Comparison of ENCODE assay signal across 20 cellular contexts in genomic region chr2:48941908-48942307, GRCh38.
A peak's percentile ranks its signal among the peaks of the same experiment; 100 is the strongest.
DNase-seq lines count a peak whose midpoint lies in the region; ATAC-seq, FAIRE-seq and TF ChIP-seq lines count a peak whose summit lies in the region.
"Had no signal": no experiment of that assay in that cellular context is flagged by ENCODE, and none has a peak within 500 bp of the region (broad histone marks: within the 10 kb centered on the region; RNA-seq: fewer than 3 reads in every experiment).

No MANE protein-coding gene starts in this region.

- H3K9ac ChIP-seq in BLaER1 (no peak overlapping the region), K562 (ENCODE audit: insufficient read depth in 1 of 2, low read depth in 2 of 2, low read length in 2 of 2) (no peak overlapping the region), neural progenitor cell (no peak overlapping the region)
- H3K9ac ChIP-seq: KMS-11 had no signal

- no peaks in the 10 kb centered on the region for H3K36me3 ChIP-seq in BLaER1
- H3K36me3 ChIP-seq in GM23338 (ENCODE audit: insufficient read depth), result no peaks in the 10 kb centered on the region
- H3K36me3 ChIP-seq in K562 (ENCODE audit: control insufficient read depth, insufficient read depth, low read length), result no peaks in the 10 kb centered on the region
- H3K36me3 ChIP-seq in neural progenitor cell, result no peaks in the 10 kb centered on the region

- H3K4me3 ChIP-seq in BLaER1 (no peak overlapping the region), GM23338 (no peak overlapping the region), K562 (no peak overlapping the region), neural progenitor cell (no peak overlapping the region)

- FAIRE-seq in K562 (lab: Jason Lieb, UNC), result no peak
- FAIRE-seq: H54, HTR-8/SVneo had no signal

- H3K4me1 ChIP-seq in BLaER1 (peaks cover 23% of the 10 kb centered on the region), GM23338 (ENCODE audit: insufficient read depth) (no peaks in the 10 kb centered on the region), K562 (replicated peaks in 1 of 2; ENCODE audit: control insufficient read depth in 2 of 2, insufficient read depth in 2 of 2, low read length in 2 of 2) (no peaks in the 10 kb centered on the region), neural progenitor cell (no peaks in the 10 kb centered on the region)

- H3K27me3 ChIP-seq in BLaER1, result no peaks in the 10 kb centered on the region
- no peaks in the 10 kb centered on the region for H3K27me3 ChIP-seq in GM23338 (ENCODE audit: insufficient read depth)
- H3K27me3 ChIP-seq in K562 (ENCODE audit: control insufficient read depth in 2 of 2, insufficient read depth in 2 of 2, low read length in 2 of 2), result no peaks in the 10 kb centered on the region
- no peaks in the 10 kb centered on the region for H3K27me3 ChIP-seq in neural progenitor cell

- H3K4me2 ChIP-seq in BLaER1 (peak overlapping the region; percentile 66; the same call in 1 of the 2 replicates), GM23338 (no peak overlapping the region), K562 (ENCODE audit: insufficient read depth, low read length) (no peak overlapping the region), neural progenitor cell (no peak overlapping the region)
- H3K4me2 ChIP-seq: KMS-11 had no signal

- 0% methylated on average over 1 of the region's 1 CpG for WGBS in K562 (ENCODE audit: insufficient coverage, low coverage, missing lambda C conversion rate)

- no peak for ATAC-seq in GM23338
- ATAC-seq in K562, result no peak

- H4K20me1 ChIP-seq in BLaER1 (no peaks in the 10 kb centered on the region), GM23338 (replicated peaks; ENCODE audit: insufficient read depth) (no peaks in the 10 kb centered on the region), K562 (replicated peaks; ENCODE audit: control insufficient read depth, insufficient read depth, low read length) (no peaks in the 10 kb centered on the region), neural progenitor cell (ENCODE audit: low read depth) (no peaks in the 10 kb centered on the region)

- no TSS peak for BruUV-seq in K562 (replicated peaks; lab: Mats Ljungman, UMichigan)

- TF ChIP-seq CTCF in GM23338 (conservative IDR thresholded peaks at IDR 0.05; ENCODE audit: low read depth in 2 of 2), result no peak
- TF ChIP-seq CTCF in K562 (IDR thresholded peaks at IDR 0.05 in 2 of 3, conservative IDR thresholded peaks at IDR 0.05 in 1 of 3; ENCODE audit: insufficient read depth in 2 of 3, low read depth in 1 of 3, low read length in 3 of 3), result no peak
- no peak for TF ChIP-seq CTCF in neural progenitor cell (IDR thresholded peaks at IDR 0.05)
- TF ChIP-seq CTCF in GM10248 (IDR thresholded peaks at IDR 0.05; ENCODE audit: control extremely low read depth, extremely low read depth, low read depth, missing control alignments), result no peak

- no peaks in the 10 kb centered on the region for H3K27me3 Mint-ChIP-seq in GM23338 (ENCODE audit: insufficient read depth, low read depth, poor library complexity)
- peaks cover 3% of the 10 kb centered on the region for H3K27me3 Mint-ChIP-seq in neural progenitor cell (ENCODE audit: insufficient read depth, low read depth)
- H3K27me3 Mint-ChIP-seq: CD4-positive, CD25-positive, alpha-beta regulatory T cell had no signal

- TF ChIP-seq EP300 in K562 (IDR thresholded peaks at IDR 0.05; ENCODE audit: low read length), result no peak

- no peaks in the 10 kb centered on the region for H3F3A ChIP-seq in GM23338 (replicated peaks; ENCODE audit: low read depth)
- no peaks in the 10 kb centered on the region for H3F3A ChIP-seq in neural progenitor cell (ENCODE audit: low read depth)

- TF ChIP-seq RAD21 in K562 (CRISPR knock-in tag; conservative IDR thresholded peaks at IDR 0.05 in 1 of 2, IDR thresholded peaks at IDR 0.05 in 1 of 2), result no peak

- CTCF ChIA-PET in K562 (lab: Yijun Ruan, JAX; ENCODE audit: low intra/inter-chr PET ratio), result no interaction called here
- CTCF ChIA-PET in GM10248 (lab: Yijun Ruan, JAX), result interaction anchor here (0.7 to 1.2 kb wide), 2 partner anchors 26 to 1461 kb away, joined by 3 to 7 read pairs; no protein-coding TSS in a partner anchor

- in situ Hi-C loops in K562 (cut with MboI), result no loop called here

- H3K9me2 ChIP-seq in GM23338 (ENCODE audit: insufficient read depth), result no peaks in the 10 kb centered on the region

- intact Hi-C loops in K562 (cut with micrococcal nuclease), result loop anchor here (10.0 kb wide), 1 partner anchor 1203 kb away; no protein-coding TSS in a partner anchor

- H3K4me3 Mint-ChIP-seq in GM23338, result no peak overlapping the region
- no peak overlapping the region for H3K4me3 Mint-ChIP-seq in neural progenitor cell
- H3K4me3 Mint-ChIP-seq: CD4-positive, CD25-positive, alpha-beta regulatory T cell; CD8-positive, alpha-beta memory T cell had no signal

- H3K9me3 ChIP-seq in BLaER1 (no peaks in the 10 kb centered on the region), K562 (replicated peaks; ENCODE audit: control insufficient read depth, insufficient read depth, low read depth, low read length) (no peaks in the 10 kb centered on the region), neural progenitor cell (ENCODE audit: low read depth) (no peaks in the 10 kb centered on the region)

- POLR2A ChIA-PET in K562 (lab: Yijun Ruan, JAX), result no interaction called here
- POLR2A ChIA-PET in GM10248 (lab: Yijun Ruan, JAX), result no interaction called here

- H3K9me3 Mint-ChIP-seq in GM23338, result no peaks in the 10 kb centered on the region; the same call in 2 of the 3 replicates
- no peaks in the 10 kb centered on the region for H3K9me3 Mint-ChIP-seq in neural progenitor cell
- H3K9me3 Mint-ChIP-seq: CD4-positive, CD25-positive, alpha-beta regulatory T cell had no signal

- TF ChIP-seq POLR2A in K562 (conservative IDR thresholded peaks at IDR 0.05), result no peak

- H3K9me1 ChIP-seq in K562 (ENCODE audit: control insufficient read depth, insufficient read depth, low read length), result no peaks in the 10 kb centered on the region

- no peaks in the 10 kb centered on the region for H3K36me3 Mint-ChIP-seq in GM23338 (ENCODE audit: low read depth)
- no peaks in the 10 kb centered on the region for H3K36me3 Mint-ChIP-seq in neural progenitor cell
- H3K36me3 Mint-ChIP-seq: CD4-positive, CD25-positive, alpha-beta regulatory T cell; CD8-positive, alpha-beta memory T cell had no signal

- DNase-seq in GM23338 (ENCODE audit: low spot score) (no peak), K562 (ENCODE audit: extremely low read depth in 1 of 4, low spot score in 3 of 4) (no peak), neural progenitor cell (ENCODE audit: low spot score) (no peak), AG08395 (ENCODE audit: low spot score) (no peak), NCI-H2029 treated with DMSO at 0.1 percent for 48 hours (lab: John Stamatoyannopoulos, UW) (no peak), GM10248 (ENCODE audit: extremely low spot score) (no peak)
- DNase-seq: ACHN; AML-193; CD4-positive, CD25-positive, alpha-beta regulatory T cell; CD8-positive, alpha-beta memory T cell; COR-L47; DMS 273 treated with DMSO at 0.1 percent for 48 hours; DMS53; DND-41; EL; HCEC 1CT had no signal

- peak overlapping the region; percentile 61 for H3K27ac Mint-ChIP-seq in GM23338
- no peak overlapping the region for H3K27ac Mint-ChIP-seq in neural progenitor cell
- H3K27ac Mint-ChIP-seq: CD4-positive, CD25-positive, alpha-beta regulatory T cell; CD8-positive, alpha-beta memory T cell had no signal

- H3K4me1 Mint-ChIP-seq in GM23338 (peaks cover 11% of the 10 kb centered on the region), neural progenitor cell (peaks cover 8% of the 10 kb centered on the region)
- H3K4me1 Mint-ChIP-seq: CD4-positive, CD25-positive, alpha-beta regulatory T cell; CD8-positive, alpha-beta memory T cell had no signal

- H3K79me2 ChIP-seq in GM23338 (replicated peaks; ENCODE audit: insufficient read depth) (no peaks in the 10 kb centered on the region), K562 (ENCODE audit: control insufficient read depth, insufficient read depth, low read length) (no peaks in the 10 kb centered on the region), neural progenitor cell (ENCODE audit: low read depth) (no peaks in the 10 kb centered on the region)

- H2AFZ ChIP-seq in GM23338 (peak overlapping the region; percentile 19; the same call in 1 of the 2 replicates), K562 (ENCODE audit: low read depth, low read length) (no peak overlapping the region), neural progenitor cell (replicated peaks) (peak overlapping the region; percentile 45)

- H3K27ac ChIP-seq in BLaER1, result no peak overlapping the region
- no peak overlapping the region for H3K27ac ChIP-seq in GM23338 (ENCODE audit: low read depth)
- H3K27ac ChIP-seq in K562 (ENCODE audit: extremely low read depth, low read depth, low read length), result no peak overlapping the region
- H3K27ac ChIP-seq in neural progenitor cell, result no peak overlapping the region
- H3K27ac ChIP-seq: KMS-11 had no signal

TF ChIP-seq in GM23338, 12 proteins besides CTCF, POLR2A, EP300 and RAD21 (continues in another document):
- TF ChIP-seq NANOG (IDR thresholded peaks at IDR 0.05; ENCODE audit: borderline replicate concordance) (no peak), CREB1 (CRISPR knock-in tag; IDR thresholded peaks at IDR 0.05; ENCODE audit: low read depth) (no peak), ETS1 (IDR thresholded peaks at IDR 0.05) (no peak)

TF ChIP-seq in K562, 482 proteins besides CTCF, POLR2A, EP300 and RAD21 (continues in another document):
- no peak for TF ChIP-seq SMAD2 (IDR thresholded peaks at IDR 0.05; ENCODE audit: low read depth, low read length)
- TF ChIP-seq HNRNPLL (IDR thresholded peaks at IDR 0.05; ENCODE audit: low read depth, low read length, poor library complexity, severe bottlenecking), result no peak
- TF ChIP-seq GTF2B (IDR thresholded peaks at IDR 0.05; ENCODE audit: extremely low read depth, insufficient read length), result no peak
- TF ChIP-seq NR2C1 (IDR thresholded peaks at IDR 0.05), result no peak
- TF ChIP-seq NR2C1 (tag; IDR thresholded peaks at IDR 0.05), result no peak
- TF ChIP-seq HMBOX1 (IDR thresholded peaks at IDR 0.05), result no peak
- no peak for TF ChIP-seq NFE2 (IDR thresholded peaks at IDR 0.05; ENCODE audit: low read depth)
- TF ChIP-seq TAF1 (IDR thresholded peaks at IDR 0.05; ENCODE audit: control insufficient read depth, extremely low read depth, insufficient read depth, low read length, severe bottlenecking), result no peak
